ENCODE assay signal across 22 cellular contexts in genomic region chr19:13930402-13930801, GRCh38. TPM values are rescaled to one million over a fixed set of nuclear protein-coding genes. Genes with fewer than 3 reads are reported as not detected.
A peak's percentile ranks its signal among the peaks of the same experiment; 100 is the strongest.
DNase-seq lines count a peak whose midpoint lies in the region; ATAC-seq and TF ChIP-seq lines count a peak whose summit lies in the region.
"Had no signal": no experiment of that assay in that cellular context is flagged by ENCODE, and none has a peak within 500 bp of the region (broad histone marks: within the 10 kb centered on the region; RNA-seq: fewer than 3 reads in every experiment).

No MANE protein-coding gene starts in this region.

- H3K36me3 ChIP-seq in HEK293 (ENCODE audit: control insufficient read depth in 2 of 2, insufficient read depth in 1 of 2, low read length in 2 of 2) (peaks cover 3 to 41% of the 10 kb centered on the region in 2 experiments; a peak in 2 of 3 replicates), HAP-1 (replicated peaks) (peaks cover 18% of the 10 kb centered on the region)

- peak; percentile 9; the same call in 2 of the 3 replicates for ATAC-seq in SK-N-SH treated with all-trans-retinoic acid at 6 μM for 48 hours
- peak; percentile 10 for ATAC-seq in esophagus mucosa
- no peak for ATAC-seq in CD4-positive, alpha-beta T cell (ENCODE audit: poor library complexity)

- no peaks in the 10 kb centered on the region for H3K9me3 ChIP-seq in HEK293 (ENCODE audit: control insufficient read depth, insufficient read depth, low read depth, low read length)
- H3K9me3 ChIP-seq in HAP-1 = no peaks in the 10 kb centered on the region
- H3K9me3 ChIP-seq in CD4-positive, alpha-beta T cell (ENCODE audit: control insufficient read depth, low read length) = no peaks in the 10 kb centered on the region

- H3K4me1 Mint-ChIP-seq in CD4-positive, alpha-beta T cell (ENCODE audit: low read depth) = no peaks in the 10 kb centered on the region

- POLR2A ChIA-PET in HEK293 (lab: Yijun Ruan, JAX) = interaction anchor here (0.7 to 1.8 kb wide), 3 partner anchors 9 to 196 kb away, joined by 3 to 7 read pairs (median 4); no protein-coding TSS in a partner anchor
- POLR2A ChIA-PET in CD4-positive, alpha-beta T cell (lab: Charles Lee) = no interaction called here

- H3K27me3 Mint-ChIP-seq in CD4-positive, alpha-beta T cell = peaks cover 6% of the 10 kb centered on the region

- H3K36me3 Mint-ChIP-seq in CD4-positive, alpha-beta T cell (ENCODE audit: low read depth) = peaks cover 21% of the 10 kb centered on the region

- DNase-seq in D341Med (ENCODE audit: low spot score) (peak; percentile 34), HAP-1 (ENCODE audit: low spot score in 2 of 2) (no peak), AML-193 (lab: John Stamatoyannopoulos, UW) (no peak), RPMI8226 (no peak)
- DNase-seq in CD4-positive, alpha-beta T cell = no peak
- DNase-seq: C1 segment of cervical spinal cord; CD8-positive, alpha-beta memory T cell; Karpas-422; MV-4-11; NCI-H1105; NCI-H1436 treated with DMSO at 0.1 percent for 48 hours; NCI-H1930; NCI-H446 treated with DMSO at 0.1 percent for 48 hours; NCI-H526; NCI-H82; NK-92 treated with Interleukin-12 subunit alpha and Interleukin-12 subunit beta, amount 100 ng/mL, for 24 hours; T-helper 2 cell had no signal

- H3K27ac Mint-ChIP-seq in CD4-positive, alpha-beta T cell = no peak overlapping the region
- H3K27ac Mint-ChIP-seq: CD8-positive, alpha-beta memory T cell had no signal

- no peaks in the 10 kb centered on the region for H3K4me1 ChIP-seq in HEK293 (ENCODE audit: control insufficient read depth, insufficient read depth, low read length)
- no peaks in the 10 kb centered on the region for H3K4me1 ChIP-seq in HAP-1

- no peak overlapping the region for H3K27ac ChIP-seq in HEK293 (ENCODE audit: extremely low read depth, low read depth, low read length)
- no peak overlapping the region for H3K27ac ChIP-seq in CD4-positive, alpha-beta T cell (ENCODE audit: low read depth, low read length)

- no peaks in the 10 kb centered on the region for H3K9me3 Mint-ChIP-seq in CD4-positive, alpha-beta T cell
- H3K9me3 Mint-ChIP-seq: CD8-positive, alpha-beta memory T cell had no signal

- no peak overlapping the region for H3K4me3 Mint-ChIP-seq in CD4-positive, alpha-beta T cell
- H3K4me3 Mint-ChIP-seq: CD8-positive, alpha-beta memory T cell had no signal

- TF ChIP-seq CTCF in HEK293 (tag by site-specific recombination; IDR thresholded peaks at IDR 0.05) = no peak
- TF ChIP-seq CTCF in CD4-positive, alpha-beta T cell (IDR thresholded peaks at IDR 0.05) = no peak

- intact Hi-C loops in CD4-positive, alpha-beta T cell (cut with DNase I, micrococcal nuclease) = loop anchor here in 1 of 2 experiments (5.0 kb wide), 1 partner anchor 43 kb away; no protein-coding TSS in a partner anchor

- CTCF ChIA-PET in HEK293 (lab: Yijun Ruan, JAX) = interaction anchor here (1.0 kb wide), 2 partner anchors 23 to 145 kb away, joined by 4 to 5 read pairs; no protein-coding TSS in a partner anchor
- CTCF ChIA-PET in CD4-positive, alpha-beta T cell (lab: Charles Lee) = no interaction called here

- H3K27me3 ChIP-seq in HAP-1 (ENCODE audit: low read depth) = no peaks in the 10 kb centered on the region
- no peaks in the 10 kb centered on the region for H3K27me3 ChIP-seq in CD4-positive, alpha-beta T cell (ENCODE audit: control insufficient read depth, insufficient read depth, low read length)

- H3K4me3 ChIP-seq in HEK293 (ENCODE audit: low read depth, low read length) = no peak overlapping the region
- no peak overlapping the region for H3K4me3 ChIP-seq in HAP-1

- in situ Hi-C loops in HAP-1 (cut with MboI; ENCODE audit: low sequenced_read_pairs) = no loop called here

TF ChIP-seq in HEK293, 187 proteins besides CTCF, POLR2A, EP300 and RAD21:
- no peak for TF ChIP-seq ZNF391 (tag by site-specific recombination; IDR thresholded peaks at IDR 0.05; ENCODE audit: borderline replicate concordance, low read depth)
- no peak for TF ChIP-seq ZNF560 (tag by site-specific recombination; IDR thresholded peaks at IDR 0.05; ENCODE audit: borderline replicate concordance)
- TF ChIP-seq OSR2 (tag by site-specific recombination; IDR thresholded peaks at IDR 0.05) = no peak
- TF ChIP-seq ZNF670 (tag by site-specific recombination; IDR thresholded peaks at IDR 0.05; ENCODE audit: low read depth) = no peak
- TF ChIP-seq ZNF776 (tag by site-specific recombination; IDR thresholded peaks at IDR 0.05; ENCODE audit: borderline replicate concordance) = no peak
- no peak for TF ChIP-seq ZNF221 (tag by site-specific recombination; IDR thresholded peaks at IDR 0.05; ENCODE audit: borderline replicate concordance)
- peak; percentile 24; the same call in 1 of the 2 replicates for TF ChIP-seq SP2 (tag by site-specific recombination; IDR thresholded peaks at IDR 0.05)
- 0 out of 2 replicates have a peak, but pooled peaks have one; percentile 28 for TF ChIP-seq ZNF600 (tag by site-specific recombination; IDR thresholded peaks at IDR 0.05)
- TF ChIP-seq ZNF843 (tag by site-specific recombination; IDR thresholded peaks at IDR 0.05) = no peak

TF ChIP-seq in SK-N-SH treated with all-trans-retinoic acid at 6 μM for 48 hours, 23 proteins besides CTCF, POLR2A, EP300 and RAD21:
- TF ChIP-seq ZNF565 (CRISPR knock-in tag; conservative IDR thresholded peaks at IDR 0.05; ENCODE audit: low read depth) (no peak), RARB (CRISPR knock-in tag; IDR thresholded peaks at IDR 0.05) (no peak), ARNTL (CRISPR knock-in tag; IDR thresholded peaks at IDR 0.05; ENCODE audit: borderline replicate concordance, low read depth) (no peak), ZNF70 (CRISPR knock-in tag; IDR thresholded peaks at IDR 0.05) (no peak), TCF4 (CRISPR knock-in tag; IDR thresholded peaks at IDR 0.05; ENCODE audit: borderline replicate concordance) (no peak), SNAI2 (CRISPR knock-in tag; IDR thresholded peaks at IDR 0.05) (no peak)

RNA-seq across cellular contexts. Expression of gene PODNL1, which starts 7.8 kb away (rescaled TPM):
- total RNA-seq in esophagus mucosa = 8.5 TPM
- not detected for total RNA-seq in CD4-positive, alpha-beta T cell

RNA-seq across cellular contexts. Expression of gene DCAF15, which starts 21.9 kb away (rescaled TPM):
- 18.2 TPM for total RNA-seq in esophagus mucosa
- 10 to 100 TPM; 84.9 to 85.0 TPM for total RNA-seq in CD4-positive, alpha-beta T cell

RNA-seq across cellular contexts. Expression of gene CC2D1A, which starts 24.4 kb away (rescaled TPM):
- total RNA-seq in esophagus mucosa = 29.7 TPM
- 10 to 100 TPM; 16.4 to 16.9 TPM for total RNA-seq in CD4-positive, alpha-beta T cell

RNA-seq across cellular contexts. Expression of gene BRME1, which starts 24.5 kb away (rescaled TPM):
- 5.7 TPM for total RNA-seq in esophagus mucosa
- 1 to 10 TPM; 1.1 to 1.3 TPM for total RNA-seq in CD4-positive, alpha-beta T cell

RNA-seq across cellular contexts. Expression of gene NANOS3, which starts 53.5 kb away (rescaled TPM):
- not detected for total RNA-seq in esophagus mucosa
- total RNA-seq in CD4-positive, alpha-beta T cell = under 1 TPM in 1 of 2 experiments, not detected in 1; 0.87 TPM
- total RNA-seq: H1, HT-29 had no signal
